ENCODE assay signal across 8 cellular contexts in genomic region chr19:9139609-9140158, GRCh38. TPM values are rescaled to one million over a fixed set of nuclear protein-coding genes. Genes with fewer than 3 reads are reported as not detected.
DNase-seq lines count a peak whose midpoint lies in the region; ATAC-seq and TF ChIP-seq lines count a peak whose summit lies in the region.

No MANE protein-coding gene starts in this region.

- ATAC-seq in activated T-cell treated with anti-CD3 and anti-CD28 coated beads, Interleukin-2, amount 50 U/mL, for 4 hours, result peak in 1 of 2 donors; percentile 2
- ATAC-seq in GM21576 (IDR thresholded peaks at IDR 0.05; ENCODE audit: unreplicated experiment) (no peak), GM19463 (IDR thresholded peaks at IDR 0.05; ENCODE audit: unreplicated experiment) (no peak)

- H3K4me3 ChIP-seq in coronary artery (peak overlapping the region; percentile 76), muscle layer of duodenum (ENCODE audit: low read depth in 1 of 2, low read length in 2 of 2) (peak overlapping the region; percentile 83 to 90)

- H3K36me3 Mint-ChIP-seq in activated T-cell treated with anti-CD3 and anti-CD28 coated beads, Interleukin-2, amount 50 U/mL, for 4 hours (ENCODE audit: insufficient read depth), result peaks cover 20% of the 10 kb centered on the region

- H3K4me1 Mint-ChIP-seq in activated T-cell treated with anti-CD3 and anti-CD28 coated beads, Interleukin-2, amount 50 U/mL, for 4 hours (ENCODE audit: low read depth), result peaks cover 34% of the 10 kb centered on the region

- peak overlapping the region; percentile 78 to 85 for H3K27ac ChIP-seq in coronary artery
- H3K27ac ChIP-seq in muscle layer of duodenum (ENCODE audit: low read length), result peak overlapping the region; percentile 98

- peaks cover 2 to 4% of the 10 kb centered on the region in 2 donors for H3K9me3 ChIP-seq in muscle layer of duodenum (ENCODE audit: control insufficient read depth in 1 of 2, low read length in 2 of 2)

- DNase-seq in activated T-cell treated with anti-CD3 and anti-CD28 coated beads, Interleukin-2, amount 50 U/mL, for 4 hours, result no peak
- DNase-seq in activated T-cell treated with anti-CD3 and anti-CD28 coated beads, Interleukin-2, amount 50 U/mL, for 1 hour, result no peak
- DNase-seq in NAMALWA (ENCODE audit: low spot score) (peak; percentile 32), coronary artery (ENCODE audit: low spot score) (no peak), AG08395 (ENCODE audit: low spot score) (no peak)

- H3K4me1 ChIP-seq in muscle layer of duodenum (ENCODE audit: control insufficient read depth in 1 of 2, insufficient read depth in 2 of 2, low read length in 2 of 2), result peaks cover 12 to 16% of the 10 kb centered on the region in 2 donors

- peak overlapping the region; percentile 99 for H3K4me3 Mint-ChIP-seq in activated T-cell treated with anti-CD3 and anti-CD28 coated beads, Interleukin-2, amount 50 U/mL, for 4 hours

- peaks cover 4% of the 10 kb centered on the region for H3K9me3 Mint-ChIP-seq in activated T-cell treated with anti-CD3 and anti-CD28 coated beads, Interleukin-2, amount 50 U/mL, for 4 hours

- no peaks in the 10 kb centered on the region for H3K27me3 ChIP-seq in muscle layer of duodenum (ENCODE audit: low read depth, low read length)

- no peak for TF ChIP-seq CTCF in coronary artery (IDR thresholded peaks at IDR 0.05)

- H3K36me3 ChIP-seq in muscle layer of duodenum (ENCODE audit: control insufficient read depth in 1 of 2, insufficient read depth in 2 of 2, low read length in 2 of 2), result no peaks in the 10 kb centered on the region

- no peaks in the 10 kb centered on the region for H3K27me3 Mint-ChIP-seq in activated T-cell treated with anti-CD3 and anti-CD28 coated beads, Interleukin-2, amount 50 U/mL, for 4 hours (ENCODE audit: low read depth)

RNA-seq across cellular contexts. Expression of gene ZNF317, which starts 0.5 kb away (rescaled TPM):
- 10 to 100 TPM; 53.6 to 57.4 (median 56.4) TPM for total RNA-seq in activated T-cell treated with anti-CD3 and anti-CD28 coated beads, Interleukin-2, amount 50 U/mL, for 4 hours

RNA-seq across cellular contexts. Expression of gene OR7G3, which starts 12.9 kb away (rescaled TPM):
- not detected for total RNA-seq in activated T-cell treated with anti-CD3 and anti-CD28 coated beads, Interleukin-2, amount 50 U/mL, for 4 hours

RNA-seq across cellular contexts. Expression of gene OR7G1, which starts 24.1 kb away (rescaled TPM):
- total RNA-seq in activated T-cell treated with anti-CD3 and anti-CD28 coated beads, Interleukin-2, amount 50 U/mL, for 4 hours, result not detected

RNA-seq across cellular contexts. Expression of gene OR7G2, which starts 32.4 kb away (rescaled TPM):
- not detected for total RNA-seq in activated T-cell treated with anti-CD3 and anti-CD28 coated beads, Interleukin-2, amount 50 U/mL, for 4 hours

RNA-seq across cellular contexts. Expression of gene OR7D2, which starts 39.1 kb away (rescaled TPM):
- under 1 TPM in 2 of 3 donors, not detected in 1; 0.10 to 0.24 TPM for total RNA-seq in activated T-cell treated with anti-CD3 and anti-CD28 coated beads, Interleukin-2, amount 50 U/mL, for 4 hours
